8 cellular contexts compared by ENCODE assay signal in genomic region chr1:10429868-10430215, GRCh38. TPM values are rescaled to one million over a fixed set of nuclear protein-coding genes. Genes with fewer than 3 reads are reported as not detected.
DNase-seq lines count a peak whose midpoint lies in the region; ATAC-seq and TF ChIP-seq lines count a peak whose summit lies in the region.

No MANE protein-coding gene starts in this region.

- H3K27me3 Mint-ChIP-seq in T-cell, result no peaks in the 10 kb centered on the region

- no peaks in the 10 kb centered on the region for H3K9me3 Mint-ChIP-seq in T-cell

- H3K36me3 Mint-ChIP-seq in T-cell, result no peaks in the 10 kb centered on the region

- intact Hi-C loops in posterior vena cava (cut with DNase I), result loop anchor here (5.0 kb wide), 1 partner anchor 53 kb away; no protein-coding TSS in a partner anchor

- H3K9ac ChIP-seq in rectal smooth muscle tissue (ENCODE audit: low read length), result peak overlapping the region; percentile 50

- H3K4me1 ChIP-seq in rectal smooth muscle tissue (ENCODE audit: control insufficient read depth, insufficient read depth, low read length), result peaks cover 4% of the 10 kb centered on the region

- peak; percentile 17 for ATAC-seq in GM21515 (IDR thresholded peaks at IDR 0.05; ENCODE audit: unreplicated experiment)
- ATAC-seq in T-cell (replicated peaks in 1 of 4), result peak in 3 of 4 experiments; percentile 1 to 4 (median 1)

- DNase-seq in T-cell, result peak in 16 of 34 experiments; percentile 2 to 40 (median 12)
- no peak for DNase-seq in fibroblast of villous mesenchyme (ENCODE audit: low read depth)
- no peak for DNase-seq in germinal center (ENCODE audit: low spot score)
- no peak for DNase-seq in NCI-H146 treated with DMSO at 0.1 percent for 48 hours (lab: John Stamatoyannopoulos, UW; ENCODE audit: unreplicated experiment)
- no peak for DNase-seq in posterior vena cava (ENCODE audit: low spot score)

- no peaks in the 10 kb centered on the region for H3K27me3 ChIP-seq in rectal smooth muscle tissue (ENCODE audit: control insufficient read depth, insufficient read depth, low read length)

- peak overlapping the region; percentile 84 to 91 (median 85) for H3K4me3 Mint-ChIP-seq in T-cell

- TF ChIP-seq CTCF in C4-2B (conservative IDR thresholded peaks at IDR 0.05), result no peak
- no peak for TF ChIP-seq CTCF in fibroblast of villous mesenchyme (IDR thresholded peaks at IDR 0.05; ENCODE audit: insufficient read depth, low read depth, low read length)

- POLR2A ChIA-PET in T-cell (lab: Charles Lee), result interaction anchor here in 1 of 2 donors (0.8 kb wide), 1 partner anchor 714 kb away, joined by 3 read pairs; no protein-coding TSS in a partner anchor

- CTCF ChIA-PET in T-cell (lab: Charles Lee), result interaction anchor here (0.6 to 3.2 kb wide), 11 partner anchors 8 to 1216 kb away, joined by 3 to 25 read pairs (median 4); partner anchors contain the start of genes KIF1B (in 1 of the 2) and PEX14 (in 1 of the 2)

- H3K27ac ChIP-seq in C4-2B (peak overlapping the region; percentile 84), rectal smooth muscle tissue (ENCODE audit: low read depth, low read length) (no peak overlapping the region)

- peaks cover 16 to 24% (median 23%) of the 10 kb centered on the region in 3 donors for H3K4me1 Mint-ChIP-seq in T-cell

- H3K27ac Mint-ChIP-seq in T-cell, result peak overlapping the region; percentile 86 to 88

- no peaks in the 10 kb centered on the region for H3K36me3 ChIP-seq in rectal smooth muscle tissue (ENCODE audit: control insufficient read depth, insufficient read depth, low read length)

- H3K4me3 ChIP-seq in fibroblast of villous mesenchyme (ENCODE audit: low read depth, low read length), result peak overlapping the region; percentile 81
- peak overlapping the region; percentile 94 for H3K4me3 ChIP-seq in rectal smooth muscle tissue (ENCODE audit: low read length)

RNA-seq across cellular contexts. Expression of gene CENPS, which starts 0.4 kb away (rescaled TPM):
- total RNA-seq in T-cell (1 to 10 TPM; 3.5 to 9.7 (median 5.8) TPM), fibroblast of villous mesenchyme (14.2 and 14.7 TPM in 2 replicates), posterior vena cava (1 to 10 TPM; 7.2 to 7.8 TPM)

RNA-seq across cellular contexts. Expression of gene CORT, which starts 20.0 kb away (rescaled TPM):
- under 1 TPM in 3 of 5 donors, not detected in 2; 0.40 to 0.55 (median 0.43) TPM for total RNA-seq in T-cell
- 0.32 TPM in 1 of 2 replicates, not detected in the other for total RNA-seq in fibroblast of villous mesenchyme
- under 1 TPM in 1 of 2 donors, not detected in 1; 0.33 TPM for total RNA-seq in posterior vena cava

RNA-seq across cellular contexts. Expression of gene PGD, which starts 31.0 kb away (rescaled TPM):
- total RNA-seq in T-cell (10 to 100 TPM; 23.3 to 43.7 (median 37.0) TPM), fibroblast of villous mesenchyme (74.1 and 88.1 TPM in 2 replicates), posterior vena cava (10 to 100 TPM; 41.6 to 60.4 TPM)

RNA-seq across cellular contexts. Expression of gene DFFA, which starts 42.5 kb away (rescaled TPM):
- total RNA-seq in T-cell (10 to 100 TPM; 19.3 to 32.9 (median 26.0) TPM), fibroblast of villous mesenchyme (28.7 and 52.2 TPM in 2 replicates), posterior vena cava (10 to 100 TPM; 21.5 to 24.4 TPM)

RNA-seq across cellular contexts. Expression of gene PEX14, which starts 44.9 kb away (rescaled TPM):
- 10 to 100 TPM; 22.3 to 24.5 (median 22.7) TPM for total RNA-seq in T-cell
- total RNA-seq in fibroblast of villous mesenchyme, result 17.3 and 18.7 TPM in 2 replicates
- 10 to 100 TPM; 12.8 to 15.0 TPM for total RNA-seq in posterior vena cava
